ENCODE assay signal across 20 cellular contexts in genomic region chr11:117420598-117420997, GRCh38.
A peak's percentile ranks its signal among the peaks of the same experiment; 100 is the strongest.
DNase-seq lines count a peak whose midpoint lies in the region; TF ChIP-seq lines count a peak whose summit lies in the region.
"Had no signal": no experiment of that assay in that cellular context is flagged by ENCODE, and none has a peak within 500 bp of the region (broad histone marks: within the 10 kb centered on the region; RNA-seq: fewer than 3 reads in every experiment).

No MANE protein-coding gene starts in this region.

- H3K27me3 ChIP-seq in sigmoid colon = no peaks in the 10 kb centered on the region
- H3K27me3 ChIP-seq: BLaER1 had no signal

- H3K27ac ChIP-seq in sigmoid colon = no peak overlapping the region
- H3K27ac ChIP-seq: 22Rv1, BLaER1, C4-2B had no signal

- peak; percentile 21 for DNase-seq in activated effector memory CD4-positive, alpha-beta T cell treated with anti-CD3 and anti-CD28 coated beads, Interleukin-2, amount 50 U/mL, for 16 hours
- DNase-seq in activated effector memory CD4-positive, alpha-beta T cell treated with Interleukin-2 at 50 U/mL for 16 hours = no peak
- DNase-seq in mesenteric fat pad (ENCODE audit: low spot score) = peak; percentile 59
- DNase-seq in sigmoid colon = peak; percentile 32
- no peak for DNase-seq in activated T-cell treated with anti-CD3 and anti-CD28 coated beads for 4 hours
- DNase-seq in epidermal melanocyte (ENCODE audit: insufficient read length, low spot score) = no peak
- DNase-seq: CD4-positive, CD25-positive, alpha-beta regulatory T cell; CD8-positive, alpha-beta T cell; DMS153; DMS79; EL; GDM1; H9; HFFc6 had no signal

- no peak for TF ChIP-seq CTCF in sigmoid colon (IDR thresholded peaks at IDR 0.05)

- intact Hi-C loops in sigmoid colon (cut with DNase I) = no loop called here

- H3K36me3 ChIP-seq in sigmoid colon = no peaks in the 10 kb centered on the region
- H3K36me3 ChIP-seq: BLaER1 had no signal

- H3K4me3 ChIP-seq in sigmoid colon = no peak overlapping the region
- H3K4me3 ChIP-seq: BLaER1, GM12878, GM23338 had no signal

- no peak for TF ChIP-seq POLR2A in sigmoid colon (IDR thresholded peaks at IDR 0.05)

- H3K9me3 ChIP-seq in sigmoid colon = no peaks in the 10 kb centered on the region
- H3K9me3 ChIP-seq: BLaER1, Caco-2 had no signal

- WGBS in sigmoid colon, 2 donors = 96% methylated on average over 6 of the region's 6 CpGs

- no peaks in the 10 kb centered on the region for H3K4me1 ChIP-seq in sigmoid colon

- TF ChIP-seq EP300 in sigmoid colon (IDR thresholded peaks at IDR 0.05) = no peak

Comparison
In these comparisons a context has a peak if more than half of its experiments do, and no peak if none do; other contexts are left out.
1. DNase-seq: peak in activated effector memory CD4-positive, alpha-beta T cell treated with anti-CD3 and anti-CD28 coated beads, Interleukin-2, amount 50 U/mL, for 16 hours (single experiment), mesenteric fat pad (single experiment) and sigmoid colon (single experiment); none in activated effector memory CD4-positive, alpha-beta T cell treated with Interleukin-2 at 50 U/mL for 16 hours (single experiment), activated T-cell treated with anti-CD3 and anti-CD28 coated beads for 4 hours (single experiment) and epidermal melanocyte (single experiment).